ENCODE assay signal across 35 cellular contexts in the genomic region with DNA sequence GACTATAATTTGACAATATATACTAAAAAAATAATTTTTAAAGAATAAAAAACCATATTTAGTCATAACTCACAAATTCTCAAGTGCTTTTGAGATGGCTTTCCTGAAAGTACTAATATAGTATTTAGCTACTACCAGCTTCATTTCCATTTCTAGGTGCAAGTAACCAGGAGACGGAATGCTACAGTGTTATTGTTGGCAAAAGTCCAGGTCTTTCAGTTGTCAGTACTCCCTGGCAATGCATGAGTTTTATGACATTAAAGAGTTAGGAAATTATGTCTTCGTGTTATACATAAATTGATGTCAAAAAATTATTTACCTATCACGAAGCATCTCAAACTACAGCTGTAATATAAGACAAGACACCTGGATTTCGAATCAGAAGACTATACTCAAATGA. TPM values are rescaled to one million over a fixed set of nuclear protein-coding genes. Genes with fewer than 3 reads are reported as not detected.
DNase-seq lines count a peak whose midpoint lies in the region; FAIRE-seq and TF ChIP-seq lines count a peak whose summit lies in the region.
"Had no signal": no experiment of that assay in that cellular context is flagged by ENCODE, and none has a peak within 500 bp of the region (broad histone marks: within the 10 kb centered on the region; RNA-seq: fewer than 3 reads in every experiment).

No MANE protein-coding gene starts in this region.

- TF ChIP-seq CTCF in choroid plexus epithelial cell (conservative IDR thresholded peaks at IDR 0.05; ENCODE audit: low read depth, low read length), result no peak
- no peak for TF ChIP-seq CTCF in esophagus muscularis mucosa (IDR thresholded peaks at IDR 0.05)

- WGBS in esophagus muscularis mucosa, result 24% methylated on average over 4 of the region's 4 CpGs

- peak; percentile 26 for FAIRE-seq in GM19239 (lab: Jason Lieb, UNC)
- peak; percentile 30 for FAIRE-seq in islet of Langerhans (lab: Jason Lieb, UNC)
- FAIRE-seq: small intestine had no signal

- H3K4me1 ChIP-seq in esophagus muscularis mucosa, result no peaks in the 10 kb centered on the region
- H3K4me1 ChIP-seq: Caco-2, esophagus squamous epithelium, gastrocnemius medialis, left lung, Peyer's patch, SJSA1, suprapubic skin, upper lobe of left lung had no signal

- TF ChIP-seq POLR2A in esophagus muscularis mucosa (IDR thresholded peaks at IDR 0.05; ENCODE audit: low read depth), result no peak

- intact Hi-C loops in esophagus muscularis mucosa (cut with DNase I), result no loop called here

- H3K27ac ChIP-seq in esophagus muscularis mucosa (replicated peaks in 1 of 4), result no peak overlapping the region
- H3K27ac ChIP-seq: C4-2B, esophagus squamous epithelium, gastrocnemius medialis, hepatocyte, left lung, ovary, Peyer's patch, SJSA1, suprapubic skin, upper lobe of left lung, WERI-Rb-1 had no signal

- no peak for TF ChIP-seq EP300 in esophagus muscularis mucosa (IDR thresholded peaks at IDR 0.05)

- no peak for DNase-seq in GM19239 (ENCODE audit: insufficient read length, low spot score)
- DNase-seq in M059J (ENCODE audit: low read depth), result peak; percentile 22
- peak; percentile 49 for DNase-seq in choroid plexus epithelial cell (ENCODE audit: low read depth)
- no peak for DNase-seq in foreskin melanocyte
- no peak for DNase-seq in ACHN
- DNase-seq in SIG-M5 treated with dmso at 0.1 percent for 504 hours (lab: John Stamatoyannopoulos, UW; ENCODE audit: unreplicated experiment), result no peak
- no peak for DNase-seq in esophagus muscularis mucosa (ENCODE audit: extremely low spot score)
- DNase-seq: activated CD4-positive, alpha-beta T cell treated with anti-CD3 and anti-CD28 coated beads for 4 hours; activated CD8-positive, alpha-beta T cell treated with anti-CD3 and anti-CD28 coated beads, Interleukin-2, amount 10 ng/mL, durations not matched to agents 7 days and 5 days; anterior cingulate cortex; Caco-2; cortex of kidney; DND-41; esophagus squamous epithelium; gastrocnemius medialis; GF-D8; left lung; mesendoderm; NCI-H1092; NCI-H187 treated with DMSO at 0.1 percent for 48 hours; NCI-H82; ovary; Peyer's patch; retina; small intestine; stimulated activated naive B cell treated with anti-CD40 and anti-IgM and Interleukin-4, amounts not matched to agents 10 μg/mL and 1 μg/mL and 100 μg/mL, for 72 hours; upper lobe of left lung; WERI-Rb-1 had no signal

- no peaks in the 10 kb centered on the region for H3K36me3 ChIP-seq in esophagus muscularis mucosa
- H3K36me3 ChIP-seq: esophagus squamous epithelium, gastrocnemius medialis, left lung, ovary, Peyer's patch, SJSA1, suprapubic skin, upper lobe of left lung, WERI-Rb-1 had no signal

- no peaks in the 10 kb centered on the region for H3K27me3 ChIP-seq in esophagus muscularis mucosa
- H3K27me3 ChIP-seq: esophagus squamous epithelium, gastrocnemius medialis, hepatocyte, left lung, ovary, Peyer's patch, SJSA1, suprapubic skin, upper lobe of left lung had no signal

- H3K9me3 ChIP-seq in esophagus muscularis mucosa, result no peaks in the 10 kb centered on the region
- H3K9me3 ChIP-seq: Caco-2, esophagus squamous epithelium, gastrocnemius medialis, left lung, ovary, Peyer's patch, SJSA1, suprapubic skin had no signal

- in situ Hi-C loops in ACHN (cut with HindIII; ENCODE audit: low pct_ligation_motif_present, low pct_unique_long_range_greater_than_20kb, low sequenced_read_pairs), result no loop called here

- H3K4me3 ChIP-seq in choroid plexus epithelial cell (ENCODE audit: low read depth, low read length) (no peak overlapping the region), esophagus muscularis mucosa (no peak overlapping the region)
- H3K4me3 ChIP-seq: esophagus squamous epithelium, gastrocnemius medialis, hepatocyte, left lung, ovary, Peyer's patch, SJSA1, suprapubic skin, upper lobe of left lung had no signal

RNA-seq across cellular contexts. Expression of gene TMEM47, which starts 45.0 kb away (rescaled TPM):
- total RNA-seq in M059J (2014; rRNA removed; shearing (Covaris generic)), result 34.7 and 52.1 TPM in 2 replicates
- total RNA-seq in esophagus muscularis mucosa, result 100 to 1,000 TPM; 124 to 261 (median 192) TPM
- total RNA-seq: activated CD8-positive, alpha-beta T cell treated with anti-CD3 and anti-CD28 coated beads, Interleukin-2, amount 10 ng/mL, durations not matched to agents 7 days and 5 days; activated naive CD4-positive, alpha-beta T cell treated with anti-CD3 and anti-CD28 coated beads, Interleukin-2, amount 50 U/mL, for 72 hours; activated T-helper 17 cell treated with anti-CD3 and anti-CD28 coated beads, Interleukin-2, amount 50 U/mL, for 72 hours had no signal

Comparison
In these comparisons a context has a peak if more than half of its experiments do, and no peak if none do; other contexts are left out.
1. DNase-seq: peak in M059J (single experiment) and choroid plexus epithelial cell (single experiment); none in GM19239 (single experiment), foreskin melanocyte (single experiment), ACHN (single experiment), SIG-M5 treated with dmso at 0.1 percent for 504 hours (single experiment) and esophagus muscularis mucosa (single experiment).